ENCODE assay signal across 21 cellular contexts in genomic region chr15:98743177-98743576, GRCh38.
DNase-seq lines count a peak whose midpoint lies in the region; ATAC-seq and TF ChIP-seq lines count a peak whose summit lies in the region.
"Had no signal": no experiment of that assay in that cellular context is flagged by ENCODE, and none has a peak within 500 bp of the region (broad histone marks: within the 10 kb centered on the region; RNA-seq: fewer than 3 reads in every experiment).

No MANE protein-coding gene starts in this region.

- intact Hi-C loops in MCF 10A (cut with micrococcal nuclease), result no loop called here
- intact Hi-C loops in breast epithelium (cut with DNase I; ENCODE audit: low total_unique reads), result no loop called here

- no peak overlapping the region for H2BK120ac ChIP-seq in trophoblast cell (ENCODE audit: insufficient read depth, low read length, poor library complexity)

- ATAC-seq in esophagus mucosa (peak; percentile 85), HG03108 (IDR thresholded peaks at IDR 0.05; ENCODE audit: unreplicated experiment) (no peak), HG03175 (IDR thresholded peaks at IDR 0.05; ENCODE audit: unreplicated experiment) (no peak)

- BruUV-seq in MCF 10A (replicated peaks; lab: Mats Ljungman, UMichigan), result no TSS peak

- no peak overlapping the region for H2BK12ac ChIP-seq in trophoblast cell (ENCODE audit: low read length)

- no peaks in the 10 kb centered on the region for H3K36me3 ChIP-seq in breast epithelium
- no peaks in the 10 kb centered on the region for H3K36me3 ChIP-seq in WERI-Rb-1
- no peaks in the 10 kb centered on the region for H3K36me3 ChIP-seq in trophoblast cell (ENCODE audit: control insufficient read depth in 1 of 2, insufficient read depth in 2 of 2, low read length in 2 of 2)

- peak overlapping the region in 1 of 2 donors; percentile 50 for H3K27ac ChIP-seq in breast epithelium
- peak overlapping the region; percentile 80; the same call in 1 of the 2 replicates for H3K27ac ChIP-seq in WERI-Rb-1
- H3K27ac ChIP-seq in trophoblast cell (ENCODE audit: low read depth, low read length), result no peak overlapping the region
- H3K27ac ChIP-seq: C4-2B, PC-9 had no signal

- H3K4ac ChIP-seq in trophoblast cell (ENCODE audit: low read depth, low read length), result peak overlapping the region; percentile 61

- H2AFZ ChIP-seq in trophoblast cell (ENCODE audit: insufficient read depth, low read length, poor library complexity), result no peak overlapping the region
- H2AFZ ChIP-seq: PC-9 had no signal

- peaks cover 2% of the 10 kb centered on the region for H3K79me1 ChIP-seq in trophoblast cell (ENCODE audit: low read length)

- H3K79me2 ChIP-seq in trophoblast cell (ENCODE audit: control insufficient read depth, insufficient read depth, low read length, poor library complexity), result peaks cover 17% of the 10 kb centered on the region

- no peak for TF ChIP-seq POLR2A in breast epithelium (IDR thresholded peaks at IDR 0.05)

- peaks cover 36% of the 10 kb centered on the region for H3K4me1 Mint-ChIP-seq in MCF 10A (ENCODE audit: insufficient read depth, unreplicated experiment)

- H3K9me3 Mint-ChIP-seq in MCF 10A (ENCODE audit: unreplicated experiment), result no peaks in the 10 kb centered on the region

- H3K4me3 ChIP-seq in breast epithelium (no peak overlapping the region), WERI-Rb-1 (ENCODE audit: low read depth, low read length) (no peak overlapping the region), trophoblast cell (ENCODE audit: low read depth, low read length) (no peak overlapping the region)
- H3K4me3 ChIP-seq: PC-9 had no signal

- DNase-seq in MCF 10A (ENCODE audit: unreplicated experiment) (peak; percentile 26), breast epithelium (ENCODE audit: low spot score in 2 of 2) (no peak), WERI-Rb-1 (no peak), trophoblast cell (no peak), NCI-H146 treated with DMSO at 0.1 percent for 48 hours (lab: John Stamatoyannopoulos, UW; ENCODE audit: unreplicated experiment) (no peak)
- DNase-seq: AML-193; CD8-positive, alpha-beta memory T cell; DMS53; GDM1; NCI-H1694 treated with DMSO at 0.1 percent for 48 hours; NCI-H510A; NCI-H82; PC-9; RPMI8226; SHP77 treated with DMSO at 0.1 percent for 48 hours; SK-N-SH had no signal

- no peak overlapping the region for H3K18ac ChIP-seq in trophoblast cell (ENCODE audit: low read length)

- H3K4me3 Mint-ChIP-seq in MCF 10A (ENCODE audit: unreplicated experiment), result no peak overlapping the region
- H3K4me3 Mint-ChIP-seq: CD8-positive, alpha-beta memory T cell; IgD-negative memory B cell had no signal

- no peaks in the 10 kb centered on the region for H3K9me3 ChIP-seq in breast epithelium
- H3K9me3 ChIP-seq in WERI-Rb-1 (ENCODE audit: severe bottlenecking), result no peaks in the 10 kb centered on the region
- H3K9me3 ChIP-seq in trophoblast cell (ENCODE audit: insufficient read depth, low read depth, low read length), result no peaks in the 10 kb centered on the region
- H3K9me3 ChIP-seq: SK-N-SH had no signal

- H3K27me3 Mint-ChIP-seq in MCF 10A (ENCODE audit: insufficient read depth, unreplicated experiment), result no peaks in the 10 kb centered on the region
- H3K27me3 Mint-ChIP-seq: IgD-negative memory B cell had no signal

- H3K4me1 ChIP-seq in breast epithelium (no peaks in the 10 kb centered on the region), trophoblast cell (ENCODE audit: control insufficient read depth in 1 of 2, insufficient read depth in 2 of 2, low read length in 2 of 2) (peaks cover 17 to 23% of the 10 kb centered on the region in 2 experiments)

- H2BK5ac ChIP-seq in trophoblast cell (ENCODE audit: low read depth, low read length, poor library complexity), result no peak overlapping the region

- no peak overlapping the region for H3K4me2 ChIP-seq in trophoblast cell (ENCODE audit: low read length)
- H3K4me2 ChIP-seq: PC-9, SK-N-SH had no signal

- no peak for TF ChIP-seq CTCF in MCF 10A (IDR thresholded peaks at IDR 0.05; ENCODE audit: unreplicated experiment)
- TF ChIP-seq CTCF in breast epithelium (IDR thresholded peaks at IDR 0.05), result no peak
- TF ChIP-seq CTCF in WERI-Rb-1 (IDR thresholded peaks at IDR 0.05; ENCODE audit: low read depth, low read length), result no peak

- peak overlapping the region; percentile 59 for H3K27ac Mint-ChIP-seq in MCF 10A (ENCODE audit: low read depth, unreplicated experiment)
- H3K27ac Mint-ChIP-seq: CD8-positive, alpha-beta memory T cell; IgD-negative memory B cell had no signal

- POLR2A ChIA-PET in MCF 10A (lab: Yijun Ruan, JAX), result interaction anchor here (1.0 kb wide), 1 partner anchor 13 kb away, joined by 3 read pairs; no protein-coding TSS in a partner anchor

- no peak overlapping the region for H3K9ac ChIP-seq in trophoblast cell (ENCODE audit: low read length)
- H3K9ac ChIP-seq: SK-N-SH had no signal

- WGBS in trophoblast cell (ENCODE audit: extremely low coverage, insufficient coverage, insufficient read length), result no CpG with 5 or more reads among the region's 6 CpGs

- H4K91ac ChIP-seq in trophoblast cell (ENCODE audit: low read depth, low read length), result no peak overlapping the region

- CTCF ChIA-PET in MCF 10A (lab: Yijun Ruan, JAX), result no interaction called here

- H3K14ac ChIP-seq in trophoblast cell (ENCODE audit: low read length), result no peak overlapping the region

- no peaks in the 10 kb centered on the region for H3K36me3 Mint-ChIP-seq in MCF 10A (ENCODE audit: insufficient read depth, unreplicated experiment)
- H3K36me3 Mint-ChIP-seq: CD8-positive, alpha-beta memory T cell; IgD-negative memory B cell had no signal

- no peak overlapping the region for H4K12ac ChIP-seq in trophoblast cell (ENCODE audit: low read depth, low read length)

- H4K8ac ChIP-seq in trophoblast cell (ENCODE audit: low read depth, low read length), result no peak overlapping the region

- H3K23ac ChIP-seq in trophoblast cell (ENCODE audit: low read length), result no peak overlapping the region

- H3K27me3 ChIP-seq in breast epithelium (no peaks in the 10 kb centered on the region), WERI-Rb-1 (ENCODE audit: insufficient read depth, low read depth, severe bottlenecking) (no peaks in the 10 kb centered on the region), trophoblast cell (ENCODE audit: insufficient read depth, low read length) (no peaks in the 10 kb centered on the region)

- no peak overlapping the region for H2AK5ac ChIP-seq in trophoblast cell (ENCODE audit: low read length)
